Comparison of ENCODE assay signal across 26 cellular contexts in genomic region chr1:168190284-168190884, GRCh38.
"Had no signal": no experiment of that assay in that cellular context is flagged by ENCODE, and none has a peak within 500 bp of the region (broad histone marks: within the 10 kb centered on the region; RNA-seq: fewer than 3 reads in every experiment).

No MANE protein-coding gene starts in this region.

- H3K4me3 ChIP-seq: coronary artery, right lobe of liver, transverse colon had no signal

- H3K9me3 ChIP-seq: neutrophil, right lobe of liver, transverse colon had no signal

- FAIRE-seq: endothelial cell of umbilical vein, kidney, urothelium cell line had no signal

- H3K27me3 ChIP-seq: neutrophil, right lobe of liver, transverse colon had no signal

- H3K4me1 ChIP-seq: right lobe of liver, transverse colon had no signal

- DNase-seq: activated CD4-positive, alpha-beta T cell treated with anti-CD3 and anti-CD28 coated beads for 48 hours; activated CD4-positive, alpha-beta T cell treated with anti-CD3 and anti-CD28 coated beads, Interleukin-2, amount 50 U/mL, for 48 hours; activated CD8-positive, alpha-beta memory T cell treated with anti-CD3 and anti-CD28 coated beads, Interleukin-2, amount 50 U/mL, for 48 hours; activated gamma-delta T cell; activated T-cell treated with anti-CD3 and anti-CD28 coated beads, Interleukin-2, amount 50 U/mL, for 24 hours; anterior cingulate cortex; cerebellar nuclear complex; effector memory CD8-positive, alpha-beta T cell; foreskin fibroblast; head of caudate nucleus; hippocampal formation; kidney; left colon; mammary epithelial cell; right lobe of liver; stimulated activated CD4-positive, alpha-beta T cell treated with anti-CD3 and anti-CD28 coated beads, Interleukin-2, amount 100 ng/mL, for 48 hours; stimulated activated naive CD4-positive, alpha-beta T cell treated with Interleukin-2 at 50 U/mL for 16 hours; T-helper 17 cell; T1000; transverse colon; WERI-Rb-1 had no signal

- H3K27ac ChIP-seq: coronary artery, neutrophil, right lobe of liver, transverse colon, WERI-Rb-1 had no signal

- ATAC-seq: activated CD4-positive, CD25-positive, alpha-beta regulatory T cell treated with anti-CD3 and anti-CD28 coated beads, Interleukin-2, amount 50 U/mL, for 24 hours; effector memory CD8-positive, alpha-beta T cell; right lobe of liver; T-helper 17 cell had no signal

- H3K36me3 ChIP-seq: WERI-Rb-1 had no signal
